35 cellular contexts compared by ENCODE assay signal in the genomic region with DNA sequence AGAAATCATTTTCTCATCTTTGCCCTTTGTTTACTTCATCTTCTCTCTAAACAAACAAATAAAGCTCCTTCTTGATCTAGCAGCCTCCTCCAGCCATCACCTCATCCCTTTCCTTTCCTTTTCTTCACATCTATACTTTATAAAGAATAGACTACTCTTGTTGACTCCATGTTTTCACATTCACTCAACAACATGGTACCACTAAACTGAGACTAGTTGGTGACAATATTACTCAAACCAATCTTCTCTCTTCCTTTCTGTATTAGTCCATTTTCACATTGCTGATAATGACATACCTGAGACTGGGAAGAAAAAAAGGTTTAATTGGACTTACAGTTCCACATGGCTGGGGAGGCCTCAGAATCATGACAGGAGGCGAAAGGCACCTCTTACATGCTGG.
"Had no signal": no experiment of that assay in that cellular context is flagged by ENCODE, and none has a peak within 500 bp of the region (broad histone marks: within the 10 kb centered on the region; RNA-seq: fewer than 3 reads in every experiment).

No MANE protein-coding gene starts in this region.

- H3K4me3 Mint-ChIP-seq: activated B cell treated with CpG ODN at 0.5 μM for 24 hours; activated CD4-positive, alpha-beta memory T cell treated with anti-CD3 and anti-CD28 coated beads for 36 hours; activated CD4-positive, alpha-beta T cell treated with anti-CD3 and anti-CD28 coated beads, Interleukin-2, amount 10 ng/mL, durations not matched to agents 24 days and 14 days; activated CD8-positive, alpha-beta T cell treated with anti-CD3 and anti-CD28 coated beads for 36 hours; activated naive CD4-positive, alpha-beta T cell treated with anti-CD3 and anti-CD28 coated beads for 36 hours; activated naive CD8-positive, alpha-beta T cell treated with anti-CD3 and anti-CD28 coated beads for 36 hours; activated T-cell treated with anti-CD3 and anti-CD28 coated beads, Interleukin-2, amount 50 U/mL, for 4 hours; activated T-cell treated with anti-CD3 and anti-CD28 coated beads, Interleukin-2, amount 50 U/mL, for 72 hours; activated T-helper 1 cell treated with anti-CD3 and anti-CD28 coated beads, Interleukin-12 subunit alpha, Interleukin-12 subunit beta, Interleukin-2, Interleukin-4 antibody, amounts not matched to agents 30 ng/mL and 10 ng/mL and 1 ng/mL, durations not matched to agents 14 hours and 24 hours and 36 hours; activated T-helper 17 cell treated with anti-CD3 and anti-CD28 coated beads, Interleukin-2, amount 50 U/mL, for 72 hours; T-helper 1 cell treated with Interleukin-12 subunit alpha and Interleukin-12 subunit beta and Interleukin-4 antibody, amounts not matched to agents 30 μg/mL and 1 μg/mL, for 36 hours; T-helper 2 cell treated with Interferon-gamma antibody and Interleukin-4, amounts not matched to agents 5 μg/mL and 100 μg/mL, for 36 hours had no signal

- ATAC-seq: activated CD8-positive, alpha-beta T cell treated with anti-CD3 and anti-CD28 coated beads for 36 hours; activated naive CD4-positive, alpha-beta T cell treated with anti-CD3 and anti-CD28 coated beads, Interleukin-2, amount 50 U/mL, for 72 hours; activated T-cell treated with anti-CD3 and anti-CD28 coated beads, Interleukin-2, amount 50 U/mL, for 4 hours; activated T-cell treated with anti-CD3 and anti-CD28 coated beads, Interleukin-2, amount 50 U/mL, for 72 hours; activated T-helper 17 cell treated with anti-CD3 and anti-CD28 coated beads, Interleukin-2, amount 50 U/mL, for 72 hours; body of pancreas had no signal

- H3K27me3 Mint-ChIP-seq: activated B cell treated with CpG ODN at 0.5 μM for 24 hours; activated CD4-positive, alpha-beta memory T cell treated with anti-CD3 and anti-CD28 coated beads for 36 hours; activated CD4-positive, alpha-beta T cell treated with anti-CD3 and anti-CD28 coated beads, Interleukin-2, amount 10 ng/mL, durations not matched to agents 24 days and 14 days; activated CD8-positive, alpha-beta T cell treated with anti-CD3 and anti-CD28 coated beads for 36 hours; activated naive CD8-positive, alpha-beta T cell treated with anti-CD3 and anti-CD28 coated beads for 36 hours; activated T-helper 17 cell treated with anti-CD3 and anti-CD28 coated beads, Interleukin-2, amount 50 U/mL, for 72 hours had no signal

- H3K36me3 ChIP-seq: adrenal gland, brain microvascular endothelial cell, breast epithelium had no signal

- H3K27ac ChIP-seq: adrenal gland, body of pancreas, brain microvascular endothelial cell, breast epithelium, VCaP had no signal

- H3K4me1 ChIP-seq: adrenal gland, body of pancreas, breast epithelium had no signal

- H3K9me3 ChIP-seq: adrenal gland, body of pancreas, breast epithelium had no signal

- H3K27ac Mint-ChIP-seq: activated B cell treated with CpG ODN at 0.5 μM for 24 hours; activated CD4-positive, alpha-beta memory T cell treated with anti-CD3 and anti-CD28 coated beads for 36 hours; activated CD4-positive, alpha-beta T cell treated with anti-CD3 and anti-CD28 coated beads, Interleukin-2, amount 10 ng/mL, durations not matched to agents 24 days and 14 days; activated CD8-positive, alpha-beta T cell treated with anti-CD3 and anti-CD28 coated beads for 36 hours; activated naive CD4-positive, alpha-beta T cell treated with anti-CD3 and anti-CD28 coated beads for 36 hours; activated naive CD8-positive, alpha-beta T cell treated with anti-CD3 and anti-CD28 coated beads for 36 hours; activated T-cell treated with anti-CD3 and anti-CD28 coated beads, Interleukin-2, amount 50 U/mL, for 72 hours; activated T-helper 1 cell treated with anti-CD3 and anti-CD28 coated beads, Interleukin-12 subunit alpha, Interleukin-12 subunit beta, Interleukin-2, Interleukin-4 antibody, amounts not matched to agents 30 ng/mL and 10 ng/mL and 1 ng/mL, durations not matched to agents 14 hours and 24 hours and 36 hours; activated T-helper 17 cell treated with anti-CD3 and anti-CD28 coated beads, Interleukin-2, amount 50 U/mL, for 72 hours; T-helper 1 cell treated with Interleukin-12 subunit alpha and Interleukin-12 subunit beta and Interleukin-4 antibody, amounts not matched to agents 30 μg/mL and 1 μg/mL, for 36 hours; T-helper 2 cell treated with Interferon-gamma antibody and Interleukin-4, amounts not matched to agents 5 μg/mL and 100 μg/mL, for 36 hours had no signal

- H3K27me3 ChIP-seq: adrenal gland, body of pancreas, brain microvascular endothelial cell, breast epithelium had no signal

- H3K4me1 Mint-ChIP-seq: activated B cell treated with CpG ODN at 0.5 μM for 24 hours; activated CD4-positive, alpha-beta T cell treated with anti-CD3 and anti-CD28 coated beads, Interleukin-2, amount 10 ng/mL, durations not matched to agents 24 days and 14 days; activated naive CD8-positive, alpha-beta T cell treated with anti-CD3 and anti-CD28 coated beads for 36 hours; activated T-helper 17 cell treated with anti-CD3 and anti-CD28 coated beads, Interleukin-2, amount 50 U/mL, for 72 hours had no signal

- DNase-seq: activated B cell treated with CpG ODN at 0.5 μM for 24 hours; activated CD4-positive, alpha-beta memory T cell treated with anti-CD3 and anti-CD28 coated beads for 36 hours; activated CD4-positive, alpha-beta T cell treated with anti-CD3 and anti-CD28 coated beads for 4 hours; activated CD4-positive, alpha-beta T cell treated with anti-CD3 and anti-CD28 coated beads, Interleukin-2, amount 10 ng/mL, durations not matched to agents 24 days and 14 days; activated CD4-positive, alpha-beta T cell treated with anti-CD3 and anti-CD28 coated beads, Interleukin-2, amount 50 U/mL, for 1 hour; activated CD4-positive, alpha-beta T cell treated with anti-CD3 and anti-CD28 coated beads, Interleukin-2, amount 50 U/mL, for 4 hours; activated CD4-positive, CD25-positive, alpha-beta regulatory T cell treated with anti-CD3 and anti-CD28 coated beads, Interleukin-2, amount 50 U/mL, for 72 hours; activated CD8-positive, alpha-beta memory T cell treated with anti-CD3 and anti-CD28 coated beads, Interleukin-2, amount 50 U/mL, for 4 hours; activated CD8-positive, alpha-beta T cell treated with anti-CD3 and anti-CD28 coated beads for 36 hours; activated effector memory CD4-positive, alpha-beta T cell treated with anti-CD3 and anti-CD28 coated beads, Interleukin-2, amount 50 U/mL, for 16 hours; activated gamma-delta T cell treated with Interleukin-2 at 50 U/mL for 16 hours; activated naive CD4-positive, alpha-beta T cell; activated naive CD4-positive, alpha-beta T cell treated with anti-CD3 and anti-CD28 coated beads for 36 hours; activated naive CD4-positive, alpha-beta T cell treated with anti-CD3 and anti-CD28 coated beads, Interleukin-2, amount 50 U/mL, for 16 hours; activated naive CD8-positive, alpha-beta T cell treated with anti-CD3 and anti-CD28 coated beads for 36 hours; activated T-cell treated with anti-CD3 and anti-CD28 coated beads for 4 hours; activated T-cell treated with anti-CD3 and anti-CD28 coated beads, Interleukin-2, amount 50 U/mL, for 1 hour; activated T-cell treated with anti-CD3 and anti-CD28 coated beads, Interleukin-2, amount 50 U/mL, for 4 hours; activated T-cell treated with anti-CD3 and anti-CD28 coated beads, Interleukin-2, amount 50 U/mL, for 72 hours; adrenal gland; amniotic stem cell; aorta; body of pancreas; brain microvascular endothelial cell; central memory CD4-positive, alpha-beta T cell; T-helper 1 cell; T-helper 2 cell; T-helper 9 cell had no signal

- H3K9me3 Mint-ChIP-seq: activated B cell treated with CpG ODN at 0.5 μM for 24 hours; activated naive CD8-positive, alpha-beta T cell treated with anti-CD3 and anti-CD28 coated beads for 36 hours; T-helper 1 cell treated with Interleukin-12 subunit alpha and Interleukin-12 subunit beta and Interleukin-4 antibody, amounts not matched to agents 30 μg/mL and 1 μg/mL, for 36 hours; T-helper 2 cell treated with Interferon-gamma antibody and Interleukin-4, amounts not matched to agents 5 μg/mL and 100 μg/mL, for 36 hours had no signal

- H3K4me3 ChIP-seq: adrenal gland, body of pancreas, breast epithelium had no signal
